11 cellular contexts compared by ENCODE assay signal in genomic region chr6:24935323-24935722, GRCh38. TPM values are rescaled to one million over a fixed set of nuclear protein-coding genes. Genes with fewer than 3 reads are reported as not detected.
DNase-seq lines count a peak whose midpoint lies in the region; ATAC-seq, FAIRE-seq and TF ChIP-seq lines count a peak whose summit lies in the region.
"Had no signal": no experiment of that assay in that cellular context is flagged by ENCODE, and none has a peak within 500 bp of the region (broad histone marks: within the 10 kb centered on the region; RNA-seq: fewer than 3 reads in every experiment).

No MANE protein-coding gene starts in this region.

- H3K36me3 ChIP-seq in GM06990 (ENCODE audit: control insufficient read depth, insufficient read depth, low read length) (no peaks in the 10 kb centered on the region), KOPT-K1 (ENCODE audit: insufficient read depth, low read length) (no peaks in the 10 kb centered on the region), astrocyte (ENCODE audit: insufficient read depth, low read length) (no peaks in the 10 kb centered on the region), neutrophil (peaks cover 37% of the 10 kb centered on the region)

- no peak overlapping the region for H2AFZ ChIP-seq in astrocyte (ENCODE audit: low read depth, low read length)

- H3K4me1 Mint-ChIP-seq in astrocyte (ENCODE audit: low read depth, unreplicated experiment) = peaks cover 26% of the 10 kb centered on the region

- H3K9me3 Mint-ChIP-seq in astrocyte (ENCODE audit: unreplicated experiment) = no peaks in the 10 kb centered on the region

- H3K4me2 ChIP-seq in astrocyte (ENCODE audit: low read length) = no peak overlapping the region

- DNase-seq in GM06990 (ENCODE audit: extremely low read depth, insufficient read length) = no peak
- DNase-seq in astrocyte (ENCODE audit: low read depth) = peak; percentile 24
- DNase-seq in KBM-7 = no peak
- DNase-seq in NCI-H2196 treated with DMSO at 0.1 percent for 48 hours (lab: John Stamatoyannopoulos, UW; ENCODE audit: unreplicated experiment) = no peak
- DNase-seq in NCI-H2081 treated with DMSO at 0.1 percent for 48 hours (lab: John Stamatoyannopoulos, UW) = no peak
- DNase-seq: DMS53, NCI-H526, SHP77 treated with DMSO at 0.1 percent for 48 hours had no signal

- H3K9me3 ChIP-seq in KOPT-K1 (ENCODE audit: insufficient read depth, low read length, poor library complexity, severe bottlenecking) = no peaks in the 10 kb centered on the region
- H3K9me3 ChIP-seq in astrocyte (ENCODE audit: insufficient read depth, low read depth, low read length) = no peaks in the 10 kb centered on the region
- H3K9me3 ChIP-seq in neutrophil = no peaks in the 10 kb centered on the region

- no peak for ATAC-seq in GM21390 (IDR thresholded peaks at IDR 0.05; ENCODE audit: unreplicated experiment)

- no peak overlapping the region for H3K27ac Mint-ChIP-seq in astrocyte (ENCODE audit: unreplicated experiment)

- no peaks in the 10 kb centered on the region for H3K27me3 Mint-ChIP-seq in astrocyte (ENCODE audit: low read depth, unreplicated experiment)

- in situ Hi-C loops in KBM-7 (cut with MboI; ENCODE audit: low pct_unique_long_range_greater_than_20kb, low sequenced_read_pairs) = no loop called here

- peak overlapping the region; percentile 69 for H3K4me3 ChIP-seq in GM06990 (replicated peaks; ENCODE audit: low read depth, low read length)
- H3K4me3 ChIP-seq in astrocyte (ENCODE audit: insufficient read depth, low read depth, low read length) = no peak overlapping the region
- H3K4me3 ChIP-seq in neutrophil (ENCODE audit: low read depth in 1 of 2, low read length in 1 of 2) = peak overlapping the region; percentile 83 to 92

- H3K27me3 ChIP-seq in GM06990 (replicated peaks; ENCODE audit: control insufficient read depth, insufficient read depth, low read length) (no peaks in the 10 kb centered on the region), astrocyte (ENCODE audit: insufficient read depth, low read length) (no peaks in the 10 kb centered on the region), neutrophil (no peaks in the 10 kb centered on the region)

- H3K9ac ChIP-seq in astrocyte (ENCODE audit: low read length) = no peak overlapping the region

- FAIRE-seq in astrocyte (lab: Jason Lieb, UNC) = no peak

- peaks cover 15% of the 10 kb centered on the region for H3K4me1 ChIP-seq in astrocyte (ENCODE audit: insufficient read depth, low read length)
- peaks cover 58 to 94% of the 10 kb centered on the region in 2 experiments for H3K4me1 ChIP-seq in neutrophil (ENCODE audit: control insufficient read depth in 1 of 2, insufficient read depth in 1 of 2, low read depth in 1 of 2, low read length in 1 of 2)

- H3K27ac ChIP-seq in KOPT-K1 (ENCODE audit: low read depth, low read length, poor library complexity, severe bottlenecking) = peak overlapping the region; percentile 89
- no peak overlapping the region for H3K27ac ChIP-seq in astrocyte (ENCODE audit: low read depth, low read length)
- H3K27ac ChIP-seq in neutrophil = peak overlapping the region; percentile 94

- TF ChIP-seq CTCF in GM06990 (IDR thresholded peaks at IDR 0.05; ENCODE audit: insufficient read depth, low read length, poor library complexity, severe bottlenecking) (no peak), astrocyte (IDR thresholded peaks at IDR 0.05; ENCODE audit: insufficient read depth, low read depth, low read length) (no peak), neutrophil (IDR thresholded peaks at IDR 0.05) (no peak)

- no peaks in the 10 kb centered on the region for H3K79me2 ChIP-seq in astrocyte (ENCODE audit: insufficient read depth, low read length)

- H4K20me1 ChIP-seq in astrocyte (ENCODE audit: insufficient read depth, low read length) = no peaks in the 10 kb centered on the region

- H3K4me3 Mint-ChIP-seq in astrocyte (ENCODE audit: unreplicated experiment) = peak overlapping the region; percentile 37

- no peaks in the 10 kb centered on the region for H3K36me3 Mint-ChIP-seq in astrocyte (ENCODE audit: low read depth, unreplicated experiment)

RNA-seq across cellular contexts. Expression of gene RIPOR2, which starts 0.4 kb away (rescaled TPM):
- total RNA-seq in astrocyte = 0.29 and 0.95 TPM in 2 replicates
